In genomic region chr4:154329268-154329858, GRCh38 we compare ENCODE assay signal across 9 cellular contexts.
DNase-seq lines count a peak whose midpoint lies in the region; ATAC-seq and TF ChIP-seq lines count a peak whose summit lies in the region.
"Had no signal": no experiment of that assay in that cellular context is flagged by ENCODE, and none has a peak within 500 bp of the region (broad histone marks: within the 10 kb centered on the region; RNA-seq: fewer than 3 reads in every experiment).

No MANE protein-coding gene starts in this region.

- H3K36me3 ChIP-seq in neural progenitor cell = no peaks in the 10 kb centered on the region

- no peaks in the 10 kb centered on the region for H3K36me3 Mint-ChIP-seq in neural progenitor cell
- H3K36me3 Mint-ChIP-seq: naive thymus-derived CD4-positive, alpha-beta T cell had no signal

- H3K9me3 ChIP-seq in neural progenitor cell (ENCODE audit: low read depth) = no peaks in the 10 kb centered on the region

- H3K4me1 Mint-ChIP-seq in neural progenitor cell = no peaks in the 10 kb centered on the region

- H3K9ac ChIP-seq in neural progenitor cell = no peak overlapping the region

- no peak for ATAC-seq in GM21447 (IDR thresholded peaks at IDR 0.05; ENCODE audit: unreplicated experiment)
- ATAC-seq in GM18867 (IDR thresholded peaks at IDR 0.05; ENCODE audit: unreplicated experiment) = no peak
- no peak for ATAC-seq in HG03565 (IDR thresholded peaks at IDR 0.05; ENCODE audit: unreplicated experiment)
- ATAC-seq: naive thymus-derived CD4-positive, alpha-beta T cell had no signal

- no peaks in the 10 kb centered on the region for H3K79me2 ChIP-seq in neural progenitor cell (ENCODE audit: low read depth)

- TF ChIP-seq CTCF in LNCAP (IDR thresholded peaks at IDR 0.05) (peak; percentile 55), neural progenitor cell (IDR thresholded peaks at IDR 0.05) (peak; percentile 57)

- H3K27me3 ChIP-seq in neural progenitor cell = peaks cover 42% of the 10 kb centered on the region

- no peaks in the 10 kb centered on the region for H3K9me3 Mint-ChIP-seq in neural progenitor cell

- no peak overlapping the region for H3K4me2 ChIP-seq in neural progenitor cell

- no peak overlapping the region for H3K4me3 ChIP-seq in neural progenitor cell

- H3K27ac Mint-ChIP-seq in neural progenitor cell = no peak overlapping the region
- H3K27ac Mint-ChIP-seq: naive thymus-derived CD4-positive, alpha-beta T cell had no signal

- no peak overlapping the region for H3K27ac ChIP-seq in neural progenitor cell

- peak; percentile 6 for DNase-seq in EH (ENCODE audit: low read depth)
- peak; percentile 39 for DNase-seq in cerebellar cortex (ENCODE audit: low spot score)
- peak; percentile 40 for DNase-seq in neural progenitor cell (ENCODE audit: low spot score)
- DNase-seq in effector CD4-positive, alpha-beta T cell = no peak

- no peaks in the 10 kb centered on the region for H3F3A ChIP-seq in neural progenitor cell (ENCODE audit: low read depth)

- peaks cover 5% of the 10 kb centered on the region for H3K27me3 Mint-ChIP-seq in neural progenitor cell (ENCODE audit: insufficient read depth, low read depth)

- H3K4me1 ChIP-seq in neural progenitor cell = peaks cover 4% of the 10 kb centered on the region

- H2AFZ ChIP-seq in neural progenitor cell (replicated peaks) = peak overlapping the region; percentile 60

- H4K20me1 ChIP-seq in neural progenitor cell (ENCODE audit: low read depth) = no peaks in the 10 kb centered on the region

- no peak overlapping the region for H3K4me3 Mint-ChIP-seq in neural progenitor cell
- H3K4me3 Mint-ChIP-seq: naive thymus-derived CD4-positive, alpha-beta T cell had no signal
